8 cellular contexts compared by ENCODE assay signal in genomic region chr20:35276408-35276807, GRCh38. TPM values are rescaled to one million over a fixed set of nuclear protein-coding genes. Genes with fewer than 3 reads are reported as not detected.
DNase-seq lines count a peak whose midpoint lies in the region; ATAC-seq and TF ChIP-seq lines count a peak whose summit lies in the region.

No MANE protein-coding gene starts in this region.

- H4K20me1 ChIP-seq in SK-N-SH (ENCODE audit: insufficient read depth): no peaks in the 10 kb centered on the region

- H3K9me3 ChIP-seq in SK-N-SH (no peaks in the 10 kb centered on the region), gastroesophageal sphincter (no peaks in the 10 kb centered on the region)

- no peak for TF ChIP-seq POLR2A in gastroesophageal sphincter (IDR thresholded peaks at IDR 0.05)

- H3K27ac Mint-ChIP-seq in WTC11: peak overlapping the region; percentile 60; the same call in 1 of the 2 replicates
- peak overlapping the region; percentile 97 for H3K27ac Mint-ChIP-seq in stimulated activated naive B cell treated with anti-CD40 and anti-IgM and Interleukin-4, amounts not matched to agents 10 μg/mL and 1 μg/mL and 100 μg/mL, for 72 hours

- H3K4me3 ChIP-seq in SK-N-SH (ENCODE audit: low read depth in 2 of 2, low read length in 1 of 2) (peak overlapping the region; percentile 75 to 85), gastroesophageal sphincter (peak overlapping the region in 1 of 2 donors; percentile 72)

- peak overlapping the region; percentile 83 for H3K9ac ChIP-seq in SK-N-SH

- H2AFZ ChIP-seq in SK-N-SH (ENCODE audit: low read depth): no peak overlapping the region

- H3K4me2 ChIP-seq in SK-N-SH: peak overlapping the region; percentile 97

- CTCF ChIA-PET in SK-N-SH (lab: Yijun Ruan, JAX): interaction anchor here (0.9 to 1.7 kb wide), 4 partner anchors 10 to 180 kb away, joined by 3 to 7 read pairs (median 3); no protein-coding TSS in a partner anchor
- CTCF ChIA-PET in WTC11 (lab: Charles Lee): interaction anchor here (2.4 kb wide), 1 partner anchor 130 kb away, joined by 27 read pairs; the partner anchor contains the start of gene EDEM2

- DNase-seq in SK-N-SH (no peak), WTC11 (ENCODE audit: low spot score) (no peak), NCI-H510A (lab: John Stamatoyannopoulos, UW) (no peak), DMS 273 (lab: John Stamatoyannopoulos, UW; ENCODE audit: unreplicated experiment) (no peak)
- DNase-seq in stimulated activated naive B cell treated with anti-CD40 and anti-IgM and Interleukin-4, amounts not matched to agents 10 μg/mL and 1 μg/mL and 100 μg/mL, for 72 hours: no peak
- no peak for DNase-seq in stimulated activated CD4-positive, alpha-beta T cell treated with anti-CD3 and anti-CD28 coated beads, Interleukin-2, amount 100 ng/mL, for 48 hours

- TF ChIP-seq CTCF in SK-N-SH (IDR thresholded peaks at IDR 0.05): no peak
- TF ChIP-seq CTCF in WTC11 (IDR thresholded peaks at IDR 0.05): no peak
- TF ChIP-seq CTCF in gastroesophageal sphincter (IDR thresholded peaks at IDR 0.05): no peak

- WGBS in SK-N-SH (ENCODE audit: low lambda C conversion rate): 87% methylated on average over 5 of the region's 6 CpGs
- WGBS in gastroesophageal sphincter (ENCODE audit: low coverage in 1 of 2), 2 donors: 80% methylated on average over 3 of the region's 6 CpGs; no CpG with 5 or more reads in 1 of the 2 donors

- H3K79me2 ChIP-seq in SK-N-SH (ENCODE audit: insufficient read depth): peaks cover 34% of the 10 kb centered on the region

- H3K36me3 Mint-ChIP-seq in WTC11: peaks cover 27% of the 10 kb centered on the region
- H3K36me3 Mint-ChIP-seq in stimulated activated naive B cell treated with anti-CD40 and anti-IgM and Interleukin-4, amounts not matched to agents 10 μg/mL and 1 μg/mL and 100 μg/mL, for 72 hours: peaks cover 41 to 54% of the 10 kb centered on the region in 2 donors

- TF ChIP-seq RAD21 in SK-N-SH (IDR thresholded peaks at IDR 0.05; ENCODE audit: low read length): no peak

- H3K27ac ChIP-seq in SK-N-SH (ENCODE audit: low read depth in 2 of 2, low read length in 1 of 2) (peak overlapping the region; percentile 51 to 90; a peak in 2 of 4 replicates), gastroesophageal sphincter (peak overlapping the region in 3 of 4 donors; percentile 94 to 99 (median 96))

- H3K4me1 Mint-ChIP-seq in WTC11: peaks cover 25% of the 10 kb centered on the region
- H3K4me1 Mint-ChIP-seq in stimulated activated naive B cell treated with anti-CD40 and anti-IgM and Interleukin-4, amounts not matched to agents 10 μg/mL and 1 μg/mL and 100 μg/mL, for 72 hours: peaks cover 25 to 44% of the 10 kb centered on the region in 2 donors

- H3K27me3 Mint-ChIP-seq in WTC11 (ENCODE audit: low read depth): no peaks in the 10 kb centered on the region
- no peaks in the 10 kb centered on the region for H3K27me3 Mint-ChIP-seq in stimulated activated naive B cell treated with anti-CD40 and anti-IgM and Interleukin-4, amounts not matched to agents 10 μg/mL and 1 μg/mL and 100 μg/mL, for 72 hours

- no peaks in the 10 kb centered on the region for H3K9me3 Mint-ChIP-seq in WTC11
- H3K9me3 Mint-ChIP-seq in stimulated activated naive B cell treated with anti-CD40 and anti-IgM and Interleukin-4, amounts not matched to agents 10 μg/mL and 1 μg/mL and 100 μg/mL, for 72 hours: no peaks in the 10 kb centered on the region

- TF ChIP-seq EP300 in SK-N-SH (IDR thresholded peaks at IDR 0.05; ENCODE audit: borderline replicate concordance in 1 of 2, low read depth in 1 of 2, low read length in 1 of 2) (no peak), gastroesophageal sphincter (IDR thresholded peaks at IDR 0.05) (no peak)

- POLR2A ChIA-PET in SK-N-SH (lab: Yijun Ruan, JAX): interaction anchor here (0.6 kb wide), 1 partner anchor 178 kb away, joined by 5 read pairs; no protein-coding TSS in a partner anchor
- POLR2A ChIA-PET in WTC11 (lab: Charles Lee): interaction anchor here (2.0 kb wide), 1 partner anchor 129 kb away, joined by 4 read pairs; the partner anchor contains the start of gene EDEM2

- H3K4me1 ChIP-seq in SK-N-SH (ENCODE audit: control insufficient read depth in 1 of 2, insufficient read depth in 2 of 2, low read depth in 1 of 2, low read length in 1 of 2) (peaks cover 6 to 38% of the 10 kb centered on the region in 2 experiments; a peak in 2 of 4 replicates), gastroesophageal sphincter (peaks cover 4 to 32% (median 12%) of the 10 kb centered on the region in 3 donors)

- no peak for ATAC-seq in SK-N-SH treated with all-trans-retinoic acid at 6 μM for 48 hours
- no peak for ATAC-seq in WTC11
- ATAC-seq in gastroesophageal sphincter: no peak
- ATAC-seq in stimulated activated naive B cell treated with anti-CD40 and anti-IgM and Interleukin-4, amounts not matched to agents 10 μg/mL and 1 μg/mL and 100 μg/mL, for 72 hours (replicated peaks): no peak

- H3K4me3 Mint-ChIP-seq in WTC11: peak overlapping the region; percentile 96
- peak overlapping the region; percentile 82 to 91 for H3K4me3 Mint-ChIP-seq in stimulated activated naive B cell treated with anti-CD40 and anti-IgM and Interleukin-4, amounts not matched to agents 10 μg/mL and 1 μg/mL and 100 μg/mL, for 72 hours

- H3F3A ChIP-seq in SK-N-SH (replicated peaks; ENCODE audit: insufficient read depth): peaks cover 37% of the 10 kb centered on the region

- H3K27me3 ChIP-seq in SK-N-SH (ENCODE audit: insufficient read depth) (no peaks in the 10 kb centered on the region), gastroesophageal sphincter (no peaks in the 10 kb centered on the region)

- no peaks in the 10 kb centered on the region for H3K9me2 ChIP-seq in SK-N-SH

- H3K36me3 ChIP-seq in SK-N-SH (replicated peaks in 1 of 2; ENCODE audit: control insufficient read depth in 1 of 2, insufficient read depth in 2 of 2, low read length in 1 of 2) (peaks cover 36 to 49% of the 10 kb centered on the region in 2 experiments), gastroesophageal sphincter (peaks cover 0 to 46% of the 10 kb centered on the region in 2 donors)

TF ChIP-seq in SK-N-SH, 30 proteins besides CTCF, POLR2A, EP300 and RAD21 (continues in another document):
- TF ChIP-seq FOSL2 (IDR thresholded peaks at IDR 0.05; ENCODE audit: borderline replicate concordance, low read depth) (no peak), PBX3 (IDR thresholded peaks at IDR 0.05) (no peak)

TF ChIP-seq in WTC11, 78 proteins besides CTCF, POLR2A, EP300 and RAD21:
- TF ChIP-seq TCF7 (CRISPR knock-in tag; IDR thresholded peaks at IDR 0.05; ENCODE audit: low read depth) (no peak), ZSCAN18 (CRISPR knock-in tag; IDR thresholded peaks at IDR 0.05) (no peak), PRRX2 (CRISPR knock-in tag; IDR thresholded peaks at IDR 0.05) (no peak), JAZF1 (CRISPR knock-in tag; IDR thresholded peaks at IDR 0.05) (no peak)

RNA-seq across cellular contexts. Expression of gene MMP24OS, which starts 1.5 kb away (rescaled TPM):
- polyA plus RNA-seq in SK-N-SH (2012; rRNA removed): 52.4 and 53.1 TPM in 2 replicates
- 45.2 and 58.3 TPM in 2 replicates for polyA plus RNA-seq in SK-N-SH (2012; cell fraction: cytosol; rRNA removed)
- 64.2 and 76.0 TPM in 2 replicates for polyA plus RNA-seq in SK-N-SH (2012; cell fraction: nucleus; rRNA removed)
- total RNA-seq in WTC11 (2021) (44.0 to 50.6 TPM (median 44.9 TPM) in 3 replicates), gastroesophageal sphincter (10 to 100 TPM; 19.6 to 47.2 (median 26.9) TPM)

RNA-seq across cellular contexts. Expression of gene EIF6, which starts 8.2 kb away (rescaled TPM):
- polyA plus RNA-seq in SK-N-SH (2012; rRNA removed): 343 and 356 TPM in 2 replicates
- 174 and 232 TPM in 2 replicates for polyA plus RNA-seq in SK-N-SH (2012; cell fraction: cytosol; rRNA removed)
- 485 and 538 TPM in 2 replicates for polyA plus RNA-seq in SK-N-SH (2012; cell fraction: nucleus; rRNA removed)
- total RNA-seq in WTC11 (2021) (130 to 157 TPM (median 133 TPM) in 3 replicates), gastroesophageal sphincter (10 to 100 TPM; 66.0 to 92.4 (median 80.8) TPM)

RNA-seq across cellular contexts. Expression of gene FAM83C, which starts 15.8 kb away (rescaled TPM):
- polyA plus RNA-seq in SK-N-SH (2012; rRNA removed): not detected in 2 replicates
- not detected in 2 replicates for polyA plus RNA-seq in SK-N-SH (2012; cell fraction: cytosol; rRNA removed)
- polyA plus RNA-seq in SK-N-SH (2012; cell fraction: nucleus; rRNA removed): 0.02 and 0.04 TPM in 2 replicates
- total RNA-seq in WTC11 (2021) (not detected in 3 replicates), gastroesophageal sphincter (1 to 10 TPM in 1 of 4 donors, not detected in 3; 1.4 TPM)

RNA-seq across cellular contexts. Expression of gene MMP24, which starts 49.9 kb away (rescaled TPM):
- polyA plus RNA-seq in SK-N-SH (2012; rRNA removed): 18.1 and 19.0 TPM in 2 replicates
- polyA plus RNA-seq in SK-N-SH (2012; cell fraction: cytosol; rRNA removed): 12.5 and 17.9 TPM in 2 replicates
- polyA plus RNA-seq in SK-N-SH (2012; cell fraction: nucleus; rRNA removed): 9.5 and 12.9 TPM in 2 replicates
- total RNA-seq in WTC11 (2021) (6.6 to 16.8 TPM (median 7.2 TPM) in 3 replicates), gastroesophageal sphincter (1 to 10 TPM in 2 of 4 donors, under 1 TPM in 2; 0.47 to 3.4 (median 1.8) TPM)
